Comparison of ENCODE assay signal across 8 cellular contexts in the genomic region with DNA sequence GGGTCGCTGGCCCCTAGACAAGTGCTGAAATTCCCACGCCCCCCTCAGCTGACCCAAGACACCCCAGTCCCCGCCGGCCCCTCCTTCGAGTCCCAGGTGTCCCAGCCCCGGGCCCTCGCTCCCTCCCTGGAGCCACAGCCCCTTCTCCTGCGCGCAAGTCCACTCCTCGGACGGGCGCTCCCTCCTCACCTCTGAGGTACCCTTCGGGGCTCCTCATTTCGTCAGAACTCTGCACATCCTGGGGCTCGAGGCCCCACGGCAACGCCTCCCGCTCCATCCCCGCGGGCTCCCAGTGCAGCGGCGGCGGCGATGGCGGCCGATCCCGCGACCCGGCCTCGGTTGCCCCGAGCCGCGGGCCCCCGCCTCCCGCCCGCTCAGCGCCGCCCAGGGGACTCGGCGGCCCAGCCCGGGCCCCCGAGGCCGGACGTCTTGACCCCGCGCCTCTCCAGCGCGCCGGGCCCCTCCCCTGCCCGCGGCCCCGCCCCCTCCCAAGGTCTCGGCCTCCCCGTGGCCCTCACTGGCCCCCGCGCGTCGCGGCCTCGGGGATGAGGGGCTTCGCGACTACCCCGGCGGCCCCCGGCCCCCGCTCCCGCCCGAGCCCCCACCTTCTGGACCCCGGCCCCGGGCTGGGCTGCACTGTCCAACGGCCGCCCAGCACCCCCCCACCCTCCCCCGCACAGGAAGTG. TPM values are rescaled to one million over a fixed set of nuclear protein-coding genes. Genes with fewer than 3 reads are reported as not detected.
DNase-seq lines count a peak whose midpoint lies in the region; ATAC-seq and TF ChIP-seq lines count a peak whose summit lies in the region.

Gene ZNF768 (minus strand): TSS at position 430 of the 686 bp plus-strand sequence. CDS start 153 bp downstream, at position 277.

- H3K4me1 ChIP-seq in ectodermal cell (ENCODE audit: control insufficient read depth, insufficient read depth, low read length) = peaks cover 6% of the 10 kb centered on the region

- no peak for TF ChIP-seq CTCF in C4-2B (conservative IDR thresholded peaks at IDR 0.05)
- no peak for TF ChIP-seq CTCF in WERI-Rb-1 (IDR thresholded peaks at IDR 0.05; ENCODE audit: low read depth, low read length)

- peak within 1 kb of the TSS; percentile 88 for H3K4me3 ChIP-seq in WERI-Rb-1 (ENCODE audit: low read depth, low read length)
- H3K4me3 ChIP-seq in ectodermal cell (ENCODE audit: insufficient read depth, low read depth, low read length) = peak within 1 kb of the TSS; percentile 83

- ATAC-seq in GM19043 (IDR thresholded peaks at IDR 0.05; ENCODE audit: low read depth, unreplicated experiment) = peak; percentile 19
- peak; percentile 21 for ATAC-seq in HG03520 (IDR thresholded peaks at IDR 0.05; ENCODE audit: unreplicated experiment)
- ATAC-seq in GM21576 (IDR thresholded peaks at IDR 0.05; ENCODE audit: unreplicated experiment) = no peak

- no peaks in the 10 kb centered on the region for H3K9me3 ChIP-seq in WERI-Rb-1 (ENCODE audit: severe bottlenecking)
- H3K9me3 ChIP-seq in ectodermal cell (ENCODE audit: control insufficient read depth, low read length) = no peaks in the 10 kb centered on the region

- no peaks in the 10 kb centered on the region for H3K27me3 ChIP-seq in WERI-Rb-1 (ENCODE audit: insufficient read depth, low read depth, severe bottlenecking)
- H3K27me3 ChIP-seq in ectodermal cell (ENCODE audit: control insufficient read depth, insufficient read depth, low read length, poor library complexity, severe bottlenecking) = no peaks in the 10 kb centered on the region

- DNase-seq in WERI-Rb-1 (no peak), lung microvascular endothelial cell (ENCODE audit: low read depth in 2 of 2) (peak; percentile 16 to 30), substantia nigra (lab: John Stamatoyannopoulos, UW) (peak in 31 of 49 donors; percentile 11 to 94 (median 78))

- peak within 1 kb of the TSS; percentile 95 for H3K27ac ChIP-seq in C4-2B
- H3K27ac ChIP-seq in WERI-Rb-1 = peak within 1 kb of the TSS; percentile 98
- peak within 1 kb of the TSS; percentile 85 for H3K27ac ChIP-seq in ectodermal cell (ENCODE audit: insufficient read depth, low read depth, low read length, poor library complexity, severe bottlenecking)
- H3K27ac ChIP-seq in substantia nigra (ENCODE audit: low read depth, low read length, poor library complexity, severe bottlenecking) = peak within 1 kb of the TSS; percentile 95

- H3K36me3 ChIP-seq in WERI-Rb-1 = peaks cover 19% of the 10 kb centered on the region
- H3K36me3 ChIP-seq in ectodermal cell (ENCODE audit: control insufficient read depth, insufficient read depth, low read length) = no peaks in the 10 kb centered on the region

- 1% methylated on average over 73 of the region's 73 CpGs for WGBS in ectodermal cell, 2 experiments

RNA-seq across cellular contexts. Expression of gene ZNF768, which starts in this region (rescaled TPM):
- polyA plus RNA-seq in ectodermal cell (2013, experiment 1 of 4) = 50.4 TPM
- 47.8 TPM for polyA plus RNA-seq in ectodermal cell (2013, experiment 2 of 4)
- 38.0 TPM for polyA plus RNA-seq in ectodermal cell (2013, experiment 3 of 4)
- 39.4 TPM for polyA plus RNA-seq in ectodermal cell (2013, experiment 4 of 4)
- 11.3 and 17.9 TPM in 2 replicates for total RNA-seq in lung microvascular endothelial cell
